In genomic region chr16:10881479-10882030, GRCh38 we compare ENCODE assay signal across 20 cellular contexts. TPM values are rescaled to one million over a fixed set of nuclear protein-coding genes. Genes with fewer than 3 reads are reported as not detected.
DNase-seq lines count a peak whose midpoint lies in the region; ATAC-seq, FAIRE-seq and TF ChIP-seq lines count a peak whose summit lies in the region.
"Had no signal": no experiment of that assay in that cellular context is flagged by ENCODE, and none has a peak within 500 bp of the region (broad histone marks: within the 10 kb centered on the region; RNA-seq: fewer than 3 reads in every experiment).

No MANE protein-coding gene starts in this region.

- TF ChIP-seq CTCF in activated B cell treated with CpG ODN at 0.5 μM for 24 hours (IDR thresholded peaks at IDR 0.05) (no peak), natural killer cell (IDR thresholded peaks at IDR 0.05) (no peak), GM20000 (IDR thresholded peaks at IDR 0.05; ENCODE audit: extremely low read depth, missing control alignments) (no peak)

- CTCF ChIA-PET in activated B cell treated with CpG ODN at 0.5 μM for 24 hours (lab: Charles Lee): interaction anchor here (1.1 to 2.9 kb wide), 2 partner anchors 16 to 37 kb away, joined by 3 to 11 read pairs; no protein-coding TSS in a partner anchor

- peak; percentile 66 for DNase-seq in SIG-M5 treated with dmso at 0.1 percent for 504 hours (lab: John Stamatoyannopoulos, UW; ENCODE audit: unreplicated experiment)
- DNase-seq in SIG-M5 (lab: John Stamatoyannopoulos, UW): no peak
- no peak for DNase-seq in activated B cell treated with CpG ODN at 0.5 μM for 24 hours
- DNase-seq in natural killer cell: no peak
- DNase-seq in GM12892 (ENCODE audit: insufficient read length): no peak
- no peak for DNase-seq in GM20000 (ENCODE audit: low spot score)
- DNase-seq in NCI-H1105 (lab: John Stamatoyannopoulos, UW): no peak
- DNase-seq: activated CD4-positive, alpha-beta T cell treated with anti-CD3 and anti-CD28 coated beads, Interleukin-2, amount 50 U/mL, for 48 hours; activated naive CD4-positive, alpha-beta T cell treated with Interleukin-2 at 50 U/mL for 16 hours; HCEC 1CT; hippocampal formation; NCI-H187; NCI-H526 treated with DMSO at 0.1 percent for 48 hours; nephron progenitor cell; retina had no signal

- POLR2A ChIA-PET in activated B cell treated with CpG ODN at 0.5 μM for 24 hours (lab: Charles Lee): interaction anchor here (0.6 to 4.4 kb wide), 14 partner anchors 10 to 1790 kb away, joined by 3 to 65 read pairs (median 5); partner anchors contain the start of genes HAPSTR1 and NUBP1

- H3K27me3 Mint-ChIP-seq in IgD-negative memory B cell (no peaks in the 10 kb centered on the region), activated B cell treated with CpG ODN at 0.5 μM for 24 hours (no peaks in the 10 kb centered on the region), natural killer cell (ENCODE audit: low read depth in 2 of 2) (no peaks in the 10 kb centered on the region)

- no peak for TF ChIP-seq POLR2A in GM12892 (IDR thresholded peaks at IDR 0.05; ENCODE audit: low read depth, low read length)

- H3K4me1 Mint-ChIP-seq in IgD-negative memory B cell: peaks cover 41 to 56% (median 49%) of the 10 kb centered on the region in 3 donors
- H3K4me1 Mint-ChIP-seq in activated B cell treated with CpG ODN at 0.5 μM for 24 hours: peaks cover 71% of the 10 kb centered on the region
- peaks cover 51 to 63% of the 10 kb centered on the region in 2 donors for H3K4me1 Mint-ChIP-seq in natural killer cell
- H3K4me1 Mint-ChIP-seq: brain had no signal

- peak overlapping the region; percentile 90 to 100 (median 99) for H3K4me3 Mint-ChIP-seq in IgD-negative memory B cell
- H3K4me3 Mint-ChIP-seq in activated B cell treated with CpG ODN at 0.5 μM for 24 hours: peak overlapping the region; percentile 100
- H3K4me3 Mint-ChIP-seq in natural killer cell: peak overlapping the region; percentile 28
- H3K4me3 Mint-ChIP-seq: brain, nephron progenitor cell had no signal

- no peaks in the 10 kb centered on the region for H3K9me3 Mint-ChIP-seq in IgD-negative memory B cell
- H3K9me3 Mint-ChIP-seq in activated B cell treated with CpG ODN at 0.5 μM for 24 hours: no peaks in the 10 kb centered on the region
- H3K9me3 Mint-ChIP-seq in natural killer cell: no peaks in the 10 kb centered on the region
- H3K9me3 Mint-ChIP-seq: nephron progenitor cell had no signal

- H3K27ac Mint-ChIP-seq in IgD-negative memory B cell: peak overlapping the region; percentile 67 to 94 (median 91)
- H3K27ac Mint-ChIP-seq in activated B cell treated with CpG ODN at 0.5 μM for 24 hours: peak overlapping the region; percentile 90
- peak overlapping the region in 1 of 2 donors; percentile 54 for H3K27ac Mint-ChIP-seq in natural killer cell
- H3K27ac Mint-ChIP-seq: brain, nephron progenitor cell had no signal

- no peak for FAIRE-seq in GM12892 (lab: Jason Lieb, UNC)
- FAIRE-seq: A204.1, D721Med had no signal

- ATAC-seq in activated B cell treated with CpG ODN at 0.5 μM for 24 hours (ENCODE audit: low read depth) (no peak), natural killer cell (no peak)
- ATAC-seq: left lobe of liver had no signal

- peaks cover 18% of the 10 kb centered on the region for H3K36me3 Mint-ChIP-seq in IgD-negative memory B cell
- H3K36me3 Mint-ChIP-seq in activated B cell treated with CpG ODN at 0.5 μM for 24 hours (ENCODE audit: low read depth): peaks cover 90% of the 10 kb centered on the region
- no peaks in the 10 kb centered on the region for H3K36me3 Mint-ChIP-seq in natural killer cell
- H3K36me3 Mint-ChIP-seq: brain had no signal

- intact Hi-C loops in activated B cell treated with CpG ODN at 0.5 μM for 24 hours (cut with micrococcal nuclease): no loop called here
- intact Hi-C loops in natural killer cell (cut with micrococcal nuclease): no loop called here

RNA-seq across cellular contexts. Expression of gene CIITA, which starts 4.6 kb away (rescaled TPM):
- 173 TPM for polyA plus RNA-seq in IgD-negative memory B cell
- 332 and 401 TPM in 2 replicates for total RNA-seq in activated B cell treated with CpG ODN at 0.5 μM for 24 hours
- total RNA-seq in natural killer cell: 10 to 100 TPM; 11.5 to 17.7 (median 14.4) TPM
- 89.5 TPM for polyA plus RNA-seq in GM12892 (2012; ENCODE audit: missing spikeins)

Comparison
In these comparisons a context has a peak if more than half of its experiments do, and no peak if none do; other contexts are left out.
1. H3K4me3 Mint-ChIP-seq: peak in every context shown above with its lines; median percentile 100 in activated B cell treated with CpG ODN at 0.5 μM for 24 hours; 99 in IgD-negative memory B cell; 28 in natural killer cell.
2. RNA of gene CIITA, which starts 4.6 kb away (total RNA-seq): 332 to 401 TPM in activated B cell treated with CpG ODN at 0.5 μM for 24 hours; 11.5 to 17.7 TPM in natural killer cell; every median in the first group is over 10 times any median in the second.